ENCODE assay signal across 16 cellular contexts in the genomic region with DNA sequence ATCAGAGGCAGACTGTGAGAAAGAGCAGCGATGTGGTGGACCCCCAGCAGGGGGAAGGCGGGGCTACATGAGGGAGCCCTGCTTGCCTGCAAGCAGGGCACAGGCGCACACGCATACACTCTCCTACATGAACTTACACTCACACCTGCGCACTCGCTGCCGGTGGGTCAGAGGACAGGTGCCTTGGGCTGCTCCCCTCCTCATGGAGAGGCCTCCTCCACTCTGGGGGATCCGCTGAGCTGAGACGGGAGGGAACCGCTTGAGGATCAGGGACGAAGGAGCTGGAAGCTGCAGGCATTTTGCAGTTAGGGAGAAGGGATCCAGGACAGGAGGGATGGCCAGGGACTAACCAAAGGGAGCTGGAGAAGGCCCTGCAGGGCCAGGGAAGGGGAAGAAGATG. TPM values are rescaled to one million over a fixed set of nuclear protein-coding genes. Genes with fewer than 3 reads are reported as not detected.
"Had no signal": no experiment of that assay in that cellular context is flagged by ENCODE, and none has a peak within 500 bp of the region (broad histone marks: within the 10 kb centered on the region; RNA-seq: fewer than 3 reads in every experiment).

No MANE protein-coding gene starts in this region.

- ATAC-seq: naive thymus-derived CD8-positive, alpha-beta T cell; stimulated activated naive CD8-positive, alpha-beta T cell treated with anti-CD3 and anti-CD28 coated beads, Interleukin-15, amount 100 ng/mL, for 72 hours had no signal

- H3K9me3 ChIP-seq: esophagus squamous epithelium, testis, upper lobe of left lung had no signal

- H3K4me3 Mint-ChIP-seq: naive thymus-derived CD8-positive, alpha-beta T cell; stimulated activated naive CD8-positive, alpha-beta T cell treated with anti-CD3 and anti-CD28 coated beads, Interleukin-15, amount 100 ng/mL, for 72 hours had no signal

- H3K9me3 Mint-ChIP-seq: activated T-helper 2 cell treated with anti-CD3 and anti-CD28 coated beads, Interferon-gamma antibody, Interleukin-2, Interleukin-4, amounts not matched to agents 10 μg/mL and 5 μg/mL and 100 μg/mL, durations not matched to agents 14 hours and 24 hours and 36 hours; naive thymus-derived CD8-positive, alpha-beta T cell; stimulated activated naive CD8-positive, alpha-beta T cell treated with anti-CD3 and anti-CD28 coated beads, Interleukin-15, amount 100 ng/mL, for 72 hours had no signal

- H3K4me3 ChIP-seq: coronary artery, esophagus squamous epithelium, testis, upper lobe of left lung had no signal

- H3K27ac Mint-ChIP-seq: activated T-helper 2 cell treated with anti-CD3 and anti-CD28 coated beads, Interferon-gamma antibody, Interleukin-2, Interleukin-4, amounts not matched to agents 10 μg/mL and 5 μg/mL and 100 μg/mL, durations not matched to agents 14 hours and 24 hours and 36 hours had no signal

- H3K27me3 Mint-ChIP-seq: naive thymus-derived CD8-positive, alpha-beta T cell had no signal

- H3K27me3 ChIP-seq: esophagus squamous epithelium, testis, upper lobe of left lung had no signal

- DNase-seq: activated CD4-positive, alpha-beta T cell treated with anti-CD3 and anti-CD28 coated beads for 1 hour; activated naive CD4-positive, alpha-beta T cell treated with anti-CD3 and anti-CD28 coated beads, Interleukin-2, amount 50 U/mL, for 16 hours; effector CD4-positive, alpha-beta T cell; esophagus squamous epithelium; mesenchymal stem cell; naive thymus-derived CD8-positive, alpha-beta T cell; retina; T-helper 2 cell; testis; WERI-Rb-1 had no signal

- H3K27ac ChIP-seq: coronary artery, esophagus squamous epithelium, testis, WERI-Rb-1 had no signal

- H3K4me1 ChIP-seq: testis had no signal

RNA-seq across cellular contexts. Expression of a gene that starts 24.0 kb away (rescaled TPM):
- total RNA-seq: glomerular endothelial cell, lower leg skin had no signal
